Comparison of ENCODE assay signal across 18 cellular contexts in genomic region chr9:26973989-26974388, GRCh38. TPM values are rescaled to one million over a fixed set of nuclear protein-coding genes. Genes with fewer than 3 reads are reported as not detected.
A peak's percentile ranks its signal among the peaks of the same experiment; 100 is the strongest.
DNase-seq lines count a peak whose midpoint lies in the region; ATAC-seq and TF ChIP-seq lines count a peak whose summit lies in the region.
"Had no signal": no experiment of that assay in that cellular context is flagged by ENCODE, and none has a peak within 500 bp of the region (broad histone marks: within the 10 kb centered on the region; RNA-seq: fewer than 3 reads in every experiment).

No MANE protein-coding gene starts in this region.

- H3K79me1 ChIP-seq in mesendoderm (ENCODE audit: low read length) = no peaks in the 10 kb centered on the region

- H3K23ac ChIP-seq in mesendoderm (ENCODE audit: low read length) = no peak overlapping the region

- no peak overlapping the region for H3K18ac ChIP-seq in mesendoderm (ENCODE audit: low read length)

- H3K79me2 ChIP-seq in mesendoderm (ENCODE audit: control insufficient read depth, insufficient read depth, low read length) = no peaks in the 10 kb centered on the region

- H2BK15ac ChIP-seq in mesendoderm (replicated peaks; ENCODE audit: low read depth) = peak overlapping the region; percentile 65

- intact Hi-C loops in activated T-helper 1 cell treated with anti-CD3 and anti-CD28 coated beads, Interleukin-12 subunit alpha, Interleukin-12 subunit beta, Interleukin-2, Interleukin-4 antibody, amounts not matched to agents 30 ng/mL and 10 ng/mL and 1 ng/mL, durations not matched to agents 14 hours and 24 hours and 36 hours (cut with micrococcal nuclease) = no loop called here

- H4K8ac ChIP-seq in mesendoderm (ENCODE audit: low read depth, low read length) = no peak overlapping the region

- H3K9me3 Mint-ChIP-seq in activated T-helper 1 cell treated with anti-CD3 and anti-CD28 coated beads, Interleukin-12 subunit alpha, Interleukin-12 subunit beta, Interleukin-2, Interleukin-4 antibody, amounts not matched to agents 30 ng/mL and 10 ng/mL and 1 ng/mL, durations not matched to agents 14 hours and 24 hours and 36 hours = peaks cover 8% of the 10 kb centered on the region

- H4K5ac ChIP-seq in mesendoderm (ENCODE audit: low read length) = no peak overlapping the region

- H3K56ac ChIP-seq in mesendoderm (ENCODE audit: low read length) = no peak overlapping the region

- TF ChIP-seq CTCF in HEK293 (tag by site-specific recombination; IDR thresholded peaks at IDR 0.05) = no peak

- no peaks in the 10 kb centered on the region for H3K9me3 ChIP-seq in HEK293 (ENCODE audit: control insufficient read depth, insufficient read depth, low read depth, low read length)
- H3K9me3 ChIP-seq: HAP-1 had no signal

- no peak overlapping the region for H2BK5ac ChIP-seq in mesendoderm (ENCODE audit: low read length)

- no peak overlapping the region for H2AK5ac ChIP-seq in mesendoderm (ENCODE audit: low read length)

- CTCF ChIA-PET in HEK293 (lab: Yijun Ruan, JAX) = interaction anchor here (0.5 to 1.2 kb wide), 3 partner anchors 82 to 1555 kb away, joined by 3 read pairs; partner anchors contain the start of gene EQTN

- no peak overlapping the region for H3K4me3 Mint-ChIP-seq in activated T-helper 1 cell treated with anti-CD3 and anti-CD28 coated beads, Interleukin-12 subunit alpha, Interleukin-12 subunit beta, Interleukin-2, Interleukin-4 antibody, amounts not matched to agents 30 ng/mL and 10 ng/mL and 1 ng/mL, durations not matched to agents 14 hours and 24 hours and 36 hours
- H3K4me3 Mint-ChIP-seq: CD4-positive, alpha-beta memory T cell had no signal

- no peak overlapping the region for H3K4me2 ChIP-seq in mesendoderm (ENCODE audit: low read length)

- H2BK120ac ChIP-seq in mesendoderm (ENCODE audit: low read depth, low read length) = no peak overlapping the region

- H3K4me1 ChIP-seq in HEK293 (ENCODE audit: control insufficient read depth, insufficient read depth, low read length) (no peaks in the 10 kb centered on the region), mesendoderm (ENCODE audit: control insufficient read depth, low read depth, low read length) (peaks cover 1% of the 10 kb centered on the region)

- H3K27ac Mint-ChIP-seq in activated T-helper 1 cell treated with anti-CD3 and anti-CD28 coated beads, Interleukin-12 subunit alpha, Interleukin-12 subunit beta, Interleukin-2, Interleukin-4 antibody, amounts not matched to agents 30 ng/mL and 10 ng/mL and 1 ng/mL, durations not matched to agents 14 hours and 24 hours and 36 hours = no peak overlapping the region

- POLR2A ChIA-PET in HEK293 (lab: Yijun Ruan, JAX) = no interaction called here

- no CpG with 5 or more reads among the region's 5 CpGs for WGBS in mesendoderm (ENCODE audit: extremely low coverage, insufficient coverage, low lambda C conversion rate)

- no peak overlapping the region for H3K4ac ChIP-seq in mesendoderm (ENCODE audit: low read depth, low read length)

- no peak overlapping the region for H3K9ac ChIP-seq in mesendoderm (ENCODE audit: low read length)
- H3K9ac ChIP-seq: GM23248 had no signal

- DNase-seq in cerebellar cortex (ENCODE audit: low spot score) (peak; percentile 15), mesendoderm (peak; percentile 7), NCI-H2227 (lab: John Stamatoyannopoulos, UW; ENCODE audit: unreplicated experiment) (no peak)
- no peak for DNase-seq in activated T-helper 1 cell treated with anti-CD3 and anti-CD28 coated beads, Interleukin-12 subunit alpha, Interleukin-12 subunit beta, Interleukin-2, Interleukin-4 antibody, amounts not matched to agents 30 ng/mL and 10 ng/mL and 1 ng/mL, durations not matched to agents 14 hours and 24 hours and 36 hours (ENCODE audit: low spot score)
- DNase-seq: C1 segment of cervical spinal cord; Calu3; CD4-positive, alpha-beta memory T cell; COR-L47; DMS53; DMS79 treated with DMSO at 0.1 percent for 48 hours; GM23248 had no signal

- no peaks in the 10 kb centered on the region for H3K36me3 Mint-ChIP-seq in activated T-helper 1 cell treated with anti-CD3 and anti-CD28 coated beads, Interleukin-12 subunit alpha, Interleukin-12 subunit beta, Interleukin-2, Interleukin-4 antibody, amounts not matched to agents 30 ng/mL and 10 ng/mL and 1 ng/mL, durations not matched to agents 14 hours and 24 hours and 36 hours (ENCODE audit: low read depth)

- no peaks in the 10 kb centered on the region for H3K4me1 Mint-ChIP-seq in activated T-helper 1 cell treated with anti-CD3 and anti-CD28 coated beads, Interleukin-12 subunit alpha, Interleukin-12 subunit beta, Interleukin-2, Interleukin-4 antibody, amounts not matched to agents 30 ng/mL and 10 ng/mL and 1 ng/mL, durations not matched to agents 14 hours and 24 hours and 36 hours (ENCODE audit: low read depth)
- H3K4me1 Mint-ChIP-seq: CD4-positive, alpha-beta memory T cell had no signal

- no peak for ATAC-seq in HG02678 (IDR thresholded peaks at IDR 0.05; ENCODE audit: unreplicated experiment)

- peaks cover 2% of the 10 kb centered on the region for H3K27me3 Mint-ChIP-seq in activated T-helper 1 cell treated with anti-CD3 and anti-CD28 coated beads, Interleukin-12 subunit alpha, Interleukin-12 subunit beta, Interleukin-2, Interleukin-4 antibody, amounts not matched to agents 30 ng/mL and 10 ng/mL and 1 ng/mL, durations not matched to agents 14 hours and 24 hours and 36 hours (ENCODE audit: insufficient read depth)
- H3K27me3 Mint-ChIP-seq: CD4-positive, alpha-beta memory T cell had no signal

- H3K4me3 ChIP-seq in HEK293 (ENCODE audit: low read depth, low read length) = no peak overlapping the region
- no peak overlapping the region for H3K4me3 ChIP-seq in mesendoderm (ENCODE audit: low read length)
- H3K4me3 ChIP-seq: GM23248, HAP-1 had no signal

- H3K27ac ChIP-seq in HEK293 (ENCODE audit: extremely low read depth, low read depth, low read length) (no peak overlapping the region), mesendoderm (ENCODE audit: low read depth, low read length) (no peak overlapping the region)
- H3K27ac ChIP-seq: GM23248 had no signal

- no peaks in the 10 kb centered on the region for H3K27me3 ChIP-seq in mesendoderm (ENCODE audit: insufficient read depth, low read length, poor library complexity)

- H3K36me3 ChIP-seq in HEK293 (ENCODE audit: control insufficient read depth in 2 of 2, insufficient read depth in 1 of 2, low read length in 2 of 2) (peaks cover 4 to 5% of the 10 kb centered on the region in 2 experiments; a peak in 2 of 3 replicates), mesendoderm (ENCODE audit: control insufficient read depth, insufficient read depth, low read length) (no peaks in the 10 kb centered on the region)
- H3K36me3 ChIP-seq: HAP-1 had no signal

TF ChIP-seq in HEK293, 187 proteins besides CTCF, POLR2A, EP300 and RAD21:
- 0 out of 2 replicates have a peak, but pooled peaks have one; percentile 26 for TF ChIP-seq SCRT1 (tag by site-specific recombination; IDR thresholded peaks at IDR 0.05; ENCODE audit: borderline replicate concordance)
- no peak for TF ChIP-seq ZNF677 (tag by site-specific recombination; IDR thresholded peaks at IDR 0.05)
- TF ChIP-seq SCRT2 (tag by site-specific recombination; IDR thresholded peaks at IDR 0.05) = peak; percentile 56
TF ChIP-seq in HEK293: peak in this region for 2.

RNA-seq across cellular contexts. Expression of gene IFT74, which starts 17.8 kb away (rescaled TPM):
- 10.4 TPM for polyA plus RNA-seq in mesendoderm (2013, experiment 1 of 2)
- 10.4 TPM for polyA plus RNA-seq in mesendoderm (2013, experiment 2 of 2)
- total RNA-seq in activated T-helper 1 cell treated with anti-CD3 and anti-CD28 coated beads, Interleukin-12 subunit alpha, Interleukin-12 subunit beta, Interleukin-2, Interleukin-4 antibody, amounts not matched to agents 30 ng/mL and 10 ng/mL and 1 ng/mL, durations not matched to agents 14 hours and 24 hours and 36 hours = 7.9 and 9.5 TPM in 2 replicates

RNA-seq across cellular contexts. Expression of gene PLAA, which starts 26.9 kb away (rescaled TPM):
- polyA plus RNA-seq in mesendoderm (2013, experiment 1 of 2) = 41.1 TPM
- 41.7 TPM for polyA plus RNA-seq in mesendoderm (2013, experiment 2 of 2)
- total RNA-seq in activated T-helper 1 cell treated with anti-CD3 and anti-CD28 coated beads, Interleukin-12 subunit alpha, Interleukin-12 subunit beta, Interleukin-2, Interleukin-4 antibody, amounts not matched to agents 30 ng/mL and 10 ng/mL and 1 ng/mL, durations not matched to agents 14 hours and 24 hours and 36 hours = 46.9 and 48.6 TPM in 2 replicates

RNA-seq across cellular contexts. Expression of gene LRRC19, which starts 31.5 kb away (rescaled TPM):
- polyA plus RNA-seq in mesendoderm (2013, experiment 1 of 2) = not detected
- polyA plus RNA-seq in mesendoderm (2013, experiment 2 of 2) = not detected
- total RNA-seq in activated T-helper 1 cell treated with anti-CD3 and anti-CD28 coated beads, Interleukin-12 subunit alpha, Interleukin-12 subunit beta, Interleukin-2, Interleukin-4 antibody, amounts not matched to agents 30 ng/mL and 10 ng/mL and 1 ng/mL, durations not matched to agents 14 hours and 24 hours and 36 hours = not detected in 2 replicates
- total RNA-seq: A172; A673; CD4-positive, alpha-beta memory T cell; Daoy; GM23248 had no signal
- polyA plus RNA-seq: BJ had no signal

Comparison
In these comparisons a context has a peak if more than half of its experiments do, and no peak if none do; other contexts are left out.
1. DNase-seq: peak in cerebellar cortex (single experiment) and mesendoderm (single experiment); none in activated T-helper 1 cell treated with anti-CD3 and anti-CD28 coated beads, Interleukin-12 subunit alpha, Interleukin-12 subunit beta, Interleukin-2, Interleukin-4 antibody, amounts not matched to agents 30 ng/mL and 10 ng/mL and 1 ng/mL, durations not matched to agents 14 hours and 24 hours and 36 hours (single experiment) and NCI-H2227 (single experiment).